15 cellular contexts compared by ENCODE assay signal in the genomic region with DNA sequence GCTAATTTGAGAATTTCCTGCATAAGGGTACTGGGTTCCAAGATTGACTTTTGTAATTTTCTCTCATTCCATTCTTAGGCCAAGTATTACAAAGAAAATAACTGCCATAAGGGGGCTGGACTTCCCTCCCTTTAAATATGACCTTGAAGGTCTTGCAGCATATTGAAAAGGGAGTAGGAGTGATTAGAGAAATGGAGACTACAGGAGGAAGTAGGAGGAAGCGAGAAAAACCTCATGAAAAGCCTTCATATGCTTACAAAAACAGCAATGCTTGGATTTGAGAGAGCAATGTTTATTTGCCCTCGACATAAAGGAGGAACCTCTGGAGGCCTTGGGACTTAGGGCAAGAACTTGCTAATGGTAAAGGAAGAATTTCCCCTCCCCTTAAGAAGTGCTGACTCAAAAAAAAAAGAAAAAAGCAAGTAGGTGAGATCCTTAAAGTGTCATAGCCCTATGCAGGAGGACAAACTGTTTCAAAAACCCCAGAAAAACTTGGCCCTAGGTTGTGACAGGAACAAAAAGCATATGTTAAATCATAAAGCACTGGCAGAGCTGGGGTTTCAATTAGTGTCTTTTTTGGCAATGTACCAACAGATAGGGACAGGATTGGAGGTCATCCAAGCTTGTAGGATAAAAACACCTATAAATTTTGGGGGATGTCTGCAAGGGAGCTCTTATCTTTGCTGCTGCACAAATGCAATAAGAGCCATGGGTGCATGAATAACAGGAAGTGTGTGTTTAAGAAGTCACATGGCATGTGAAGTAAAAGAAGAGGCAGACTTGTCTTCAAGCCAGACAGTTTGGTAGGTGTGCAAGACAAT. TPM values are rescaled to one million over a fixed set of nuclear protein-coding genes. Genes with fewer than 3 reads are reported as not detected.
DNase-seq lines count a peak whose midpoint lies in the region; ATAC-seq and TF ChIP-seq lines count a peak whose summit lies in the region.
"Had no signal": no experiment of that assay in that cellular context is flagged by ENCODE, and none has a peak within 500 bp of the region (broad histone marks: within the 10 kb centered on the region; RNA-seq: fewer than 3 reads in every experiment).

No MANE protein-coding gene starts in this region.

- H3K4me3 Mint-ChIP-seq in stimulated activated naive CD8-positive, alpha-beta T cell treated with anti-CD3 and anti-CD28 coated beads, Interleukin-15, Interleukin-2, amounts not matched to agents 100 ng/mL and 50 ng/mL, for 24 hours = no peak overlapping the region
- no peak overlapping the region for H3K4me3 Mint-ChIP-seq in stimulated activated naive CD8-positive, alpha-beta T cell treated with anti-CD3 and anti-CD28 coated beads, Interleukin-15, amount 100 ng/mL, for 72 hours
- peak overlapping the region; percentile 21 for H3K4me3 Mint-ChIP-seq in activated naive CD8-positive, alpha-beta T cell
- no peak overlapping the region for H3K4me3 Mint-ChIP-seq in WTC11
- H3K4me3 Mint-ChIP-seq: neural crest cell had no signal

- no peak for ATAC-seq in stimulated activated naive CD8-positive, alpha-beta T cell treated with anti-CD3 and anti-CD28 coated beads, Interleukin-15, amount 100 ng/mL, for 72 hours
- no peak for ATAC-seq in WTC11

- TF ChIP-seq CTCF in WTC11 (IDR thresholded peaks at IDR 0.05) = no peak

- H3K9me3 Mint-ChIP-seq in stimulated activated naive CD8-positive, alpha-beta T cell treated with anti-CD3 and anti-CD28 coated beads, Interleukin-15, Interleukin-2, amounts not matched to agents 100 ng/mL and 50 ng/mL, for 24 hours = no peaks in the 10 kb centered on the region
- peaks cover 0 to 6% of the 10 kb centered on the region in 2 donors for H3K9me3 Mint-ChIP-seq in stimulated activated naive CD8-positive, alpha-beta T cell treated with anti-CD3 and anti-CD28 coated beads, Interleukin-15, amount 100 ng/mL, for 72 hours
- H3K9me3 Mint-ChIP-seq in activated naive CD8-positive, alpha-beta T cell (ENCODE audit: low read depth) = no peaks in the 10 kb centered on the region
- H3K9me3 Mint-ChIP-seq in WTC11 = peaks cover 89% of the 10 kb centered on the region

- POLR2A ChIA-PET in WTC11 (lab: Charles Lee) = no interaction called here

- H3K27ac Mint-ChIP-seq in stimulated activated naive CD8-positive, alpha-beta T cell treated with anti-CD3 and anti-CD28 coated beads, Interleukin-15, Interleukin-2, amounts not matched to agents 100 ng/mL and 50 ng/mL, for 24 hours = peak overlapping the region; percentile 59
- peak overlapping the region in 1 of 2 donors; percentile 78 for H3K27ac Mint-ChIP-seq in stimulated activated naive CD8-positive, alpha-beta T cell treated with anti-CD3 and anti-CD28 coated beads, Interleukin-15, amount 100 ng/mL, for 72 hours
- H3K27ac Mint-ChIP-seq in activated naive CD8-positive, alpha-beta T cell = peak overlapping the region; percentile 92
- no peak overlapping the region for H3K27ac Mint-ChIP-seq in WTC11

- DNase-seq in stimulated activated naive CD8-positive, alpha-beta T cell treated with anti-CD3 and anti-CD28 coated beads, Interleukin-15, amount 100 ng/mL, for 72 hours = no peak
- DNase-seq in NCI-H2029 treated with DMSO at 0.1 percent for 48 hours (lab: John Stamatoyannopoulos, UW) (peak; percentile 77), A172 (ENCODE audit: low spot score) (no peak), WTC11 (ENCODE audit: low spot score) (no peak), amniotic stem cell (lab: John Stamatoyannopoulos, UW) (no peak)
- DNase-seq in activated CD4-positive, CD25-positive, alpha-beta regulatory T cell treated with anti-CD3 and anti-CD28 coated beads, Interleukin-2, amount 50 U/mL, for 72 hours = no peak
- DNase-seq: amygdala, foreskin fibroblast, NCI-H446, SJCRH30 had no signal

- H3K36me3 Mint-ChIP-seq in stimulated activated naive CD8-positive, alpha-beta T cell treated with anti-CD3 and anti-CD28 coated beads, Interleukin-15, Interleukin-2, amounts not matched to agents 100 ng/mL and 50 ng/mL, for 24 hours (ENCODE audit: low read depth) = no peaks in the 10 kb centered on the region
- H3K36me3 Mint-ChIP-seq in activated naive CD8-positive, alpha-beta T cell = no peaks in the 10 kb centered on the region
- H3K36me3 Mint-ChIP-seq in WTC11 = peaks cover 29% of the 10 kb centered on the region

- H3K4me1 Mint-ChIP-seq in stimulated activated naive CD8-positive, alpha-beta T cell treated with anti-CD3 and anti-CD28 coated beads, Interleukin-15, Interleukin-2, amounts not matched to agents 100 ng/mL and 50 ng/mL, for 24 hours (ENCODE audit: low read depth) = peaks cover 32% of the 10 kb centered on the region
- H3K4me1 Mint-ChIP-seq in stimulated activated naive CD8-positive, alpha-beta T cell treated with anti-CD3 and anti-CD28 coated beads, Interleukin-15, amount 100 ng/mL, for 72 hours = peaks cover 35% of the 10 kb centered on the region
- peaks cover 43% of the 10 kb centered on the region for H3K4me1 Mint-ChIP-seq in activated naive CD8-positive, alpha-beta T cell (ENCODE audit: low read depth)
- no peaks in the 10 kb centered on the region for H3K4me1 Mint-ChIP-seq in WTC11
- H3K4me1 Mint-ChIP-seq: neural crest cell had no signal

- no peaks in the 10 kb centered on the region for H3K27me3 Mint-ChIP-seq in stimulated activated naive CD8-positive, alpha-beta T cell treated with anti-CD3 and anti-CD28 coated beads, Interleukin-15, Interleukin-2, amounts not matched to agents 100 ng/mL and 50 ng/mL, for 24 hours
- H3K27me3 Mint-ChIP-seq in stimulated activated naive CD8-positive, alpha-beta T cell treated with anti-CD3 and anti-CD28 coated beads, Interleukin-15, amount 100 ng/mL, for 72 hours = no peaks in the 10 kb centered on the region
- no peaks in the 10 kb centered on the region for H3K27me3 Mint-ChIP-seq in activated naive CD8-positive, alpha-beta T cell
- H3K27me3 Mint-ChIP-seq in WTC11 (ENCODE audit: low read depth) = peaks cover 13% of the 10 kb centered on the region

- CTCF ChIA-PET in WTC11 (lab: Charles Lee) = no interaction called here

TF ChIP-seq in WTC11, 78 proteins besides CTCF, POLR2A, EP300 and RAD21:
- TF ChIP-seq MYBL2 (CRISPR knock-in tag; IDR thresholded peaks at IDR 0.05) (no peak), ZMAT4 (CRISPR knock-in tag; IDR thresholded peaks at IDR 0.05) (no peak), ZNF512 (CRISPR knock-in tag; IDR thresholded peaks at IDR 0.05; ENCODE audit: borderline replicate concordance) (no peak), NFATC4 (CRISPR knock-in tag; IDR thresholded peaks at IDR 0.05) (no peak), NR3C1 (CRISPR knock-in tag; conservative IDR thresholded peaks at IDR 0.05; ENCODE audit: low read depth) (no peak), SOX15 (CRISPR knock-in tag; IDR thresholded peaks at IDR 0.05) (no peak), ZNF263 (CRISPR knock-in tag; IDR thresholded peaks at IDR 0.05; ENCODE audit: low read depth) (no peak)
- TF ChIP-seq, protein P1, sequence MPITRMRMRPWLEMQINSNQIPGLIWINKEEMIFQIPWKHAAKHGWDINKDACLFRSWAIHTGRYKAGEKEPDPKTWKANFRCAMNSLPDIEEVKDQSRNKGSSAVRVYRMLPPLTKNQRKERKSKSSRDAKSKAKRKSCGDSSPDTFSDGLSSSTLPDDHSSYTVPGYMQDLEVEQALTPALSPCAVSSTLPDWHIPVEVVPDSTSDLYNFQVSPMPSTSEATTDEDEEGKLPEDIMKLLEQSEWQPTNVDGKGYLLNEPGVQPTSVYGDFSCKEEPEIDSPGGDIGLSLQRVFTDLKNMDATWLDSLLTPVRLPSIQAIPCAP (CRISPR knock-in tag; IDR thresholded peaks at IDR 0.05) = no peak

RNA-seq across cellular contexts. Expression of gene GLYAT, which starts 4.9 kb away (rescaled TPM):
- not detected in 2 replicates for total RNA-seq in A172 (2014; rRNA removed; shearing (Covaris generic))
- 0.32 TPM in 1 of 3 replicates, not detected in the others for total RNA-seq in WTC11 (2021)
- total RNA-seq: kidney epithelial cell, neural crest cell, SJCRH30, skeletal muscle tissue had no signal
